ENCODE assay signal across 8 cellular contexts in the genomic region with DNA sequence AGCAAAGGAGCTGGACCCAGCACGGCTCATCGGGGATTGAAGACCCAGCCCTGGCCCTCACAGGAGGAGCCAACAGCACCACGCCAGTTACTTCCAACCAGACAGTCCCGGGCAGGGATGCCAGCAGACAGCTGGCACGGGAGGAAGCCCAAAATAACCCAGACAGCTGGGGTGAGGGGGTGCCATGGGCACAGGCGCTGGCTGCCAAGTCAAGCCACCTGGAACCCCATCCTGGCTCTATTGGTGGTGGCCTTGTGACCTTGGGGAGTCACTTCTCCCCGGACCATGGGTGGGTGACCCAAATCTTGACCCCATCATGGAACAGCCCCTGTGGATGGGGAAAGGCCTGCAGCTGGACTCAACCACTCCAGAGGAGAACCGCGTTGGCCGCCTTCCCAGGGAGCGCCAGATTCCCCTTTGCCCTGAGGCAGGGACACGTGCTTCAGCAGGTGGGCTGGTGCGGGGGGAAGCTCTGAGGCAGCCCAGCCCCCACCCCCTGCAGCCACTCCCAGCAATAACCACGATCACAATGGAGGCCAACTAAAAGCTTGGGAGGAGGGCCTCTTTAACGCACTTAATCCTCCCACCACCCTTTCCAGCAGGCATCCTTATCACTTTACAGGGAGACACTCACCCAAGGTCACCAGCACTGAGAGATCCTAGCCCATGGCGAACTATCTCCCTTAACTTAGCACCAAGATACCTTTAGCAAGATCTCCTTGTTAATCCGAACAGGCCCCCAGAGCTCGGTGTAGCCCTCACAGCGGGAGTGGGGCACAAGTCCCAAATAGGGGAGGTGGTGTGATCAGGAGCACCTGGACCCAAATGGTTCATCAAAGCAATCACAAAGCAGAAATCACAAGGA. TPM values are rescaled to one million over a fixed set of nuclear protein-coding genes. Genes with fewer than 3 reads are reported as not detected.
DNase-seq lines count a peak whose midpoint lies in the region; FAIRE-seq and TF ChIP-seq lines count a peak whose summit lies in the region.

No MANE protein-coding gene starts in this region.

- no peaks in the 10 kb centered on the region for H3K9me3 ChIP-seq in NT2/D1 (ENCODE audit: insufficient read depth, low read length)
- no peaks in the 10 kb centered on the region for H3K9me3 ChIP-seq in testis

- H3K4me3 ChIP-seq in NT2/D1 (ENCODE audit: insufficient read length, low read depth), result peak overlapping the region; percentile 39
- H3K4me3 ChIP-seq in coronary artery, result peak overlapping the region; percentile 94
- H3K4me3 ChIP-seq in testis, result no peak overlapping the region

- no peak for FAIRE-seq in RCC 7860 (lab: Jason Lieb, UNC)

- H3K36me3 ChIP-seq in NT2/D1 (ENCODE audit: insufficient read depth, insufficient read length, low read length) (peaks cover 47% of the 10 kb centered on the region), testis (ENCODE audit: low read depth, missing control alignments) (no peaks in the 10 kb centered on the region)

- 19 to 25% methylated on average over 11 to 19 of the region's 19 CpGs for WGBS in testis, 2 donors

- intact Hi-C loops in activated CD4-positive, alpha-beta T cell treated with anti-CD3 and anti-CD28 coated beads, Interleukin-2, amount 10 ng/mL, durations not matched to agents 24 days and 14 days (cut with micrococcal nuclease), result loop anchor here (10.0 kb wide), 1 partner anchor 1263 kb away; a partner anchor contains a TSS
- intact Hi-C loops in testis (cut with DNase I; ENCODE audit: low total_unique reads), result no loop called here

- H3K27me3 ChIP-seq in NT2/D1 (ENCODE audit: insufficient read depth, insufficient read length) (no peaks in the 10 kb centered on the region), testis (no peaks in the 10 kb centered on the region)

- H3K4me1 Mint-ChIP-seq in activated CD4-positive, alpha-beta T cell treated with anti-CD3 and anti-CD28 coated beads, Interleukin-2, amount 10 ng/mL, durations not matched to agents 24 days and 14 days, result peaks cover 41% of the 10 kb centered on the region

- no peak for TF ChIP-seq CTCF in coronary artery (IDR thresholded peaks at IDR 0.05)
- no peak for TF ChIP-seq CTCF in testis (IDR thresholded peaks at IDR 0.05)

- peak; percentile 53 for DNase-seq in activated CD4-positive, alpha-beta T cell treated with anti-CD3 and anti-CD28 coated beads, Interleukin-2, amount 10 ng/mL, durations not matched to agents 24 days and 14 days
- no peak for DNase-seq in activated CD4-positive, alpha-beta T cell treated with anti-CD3 and anti-CD28 coated beads for 4 hours
- DNase-seq in NT2/D1 (ENCODE audit: low read depth, low spot score) (no peak), coronary artery (ENCODE audit: low spot score) (no peak), lung microvascular endothelial cell (ENCODE audit: low read depth in 2 of 2) (peak; percentile 61 to 65), testis (peak; percentile 80), cortex of kidney (lab: John Stamatoyannopoulos, UW) (no peak), RCC 7860 (ENCODE audit: low spot score) (no peak)

- peak overlapping the region; percentile 88 for H3K4me3 Mint-ChIP-seq in activated CD4-positive, alpha-beta T cell treated with anti-CD3 and anti-CD28 coated beads, Interleukin-2, amount 10 ng/mL, durations not matched to agents 24 days and 14 days

- H3K4me1 ChIP-seq in NT2/D1 (ENCODE audit: insufficient read depth, insufficient read length) (peaks cover 25% of the 10 kb centered on the region), testis (peaks cover 72% of the 10 kb centered on the region)

- no peak for TF ChIP-seq POLR2A in testis (IDR thresholded peaks at IDR 0.05)

- H3K36me3 Mint-ChIP-seq in activated CD4-positive, alpha-beta T cell treated with anti-CD3 and anti-CD28 coated beads, Interleukin-2, amount 10 ng/mL, durations not matched to agents 24 days and 14 days (ENCODE audit: low read depth), result peaks cover 43% of the 10 kb centered on the region

- H3K27ac ChIP-seq in coronary artery, result peak overlapping the region; percentile 100
- peak overlapping the region; percentile 99 for H3K27ac ChIP-seq in testis

- peak overlapping the region; percentile 46 for H3K27ac Mint-ChIP-seq in activated CD4-positive, alpha-beta T cell treated with anti-CD3 and anti-CD28 coated beads, Interleukin-2, amount 10 ng/mL, durations not matched to agents 24 days and 14 days

- H3K9me3 Mint-ChIP-seq in activated CD4-positive, alpha-beta T cell treated with anti-CD3 and anti-CD28 coated beads, Interleukin-2, amount 10 ng/mL, durations not matched to agents 24 days and 14 days, result no peaks in the 10 kb centered on the region

- H3K27me3 Mint-ChIP-seq in activated CD4-positive, alpha-beta T cell treated with anti-CD3 and anti-CD28 coated beads, Interleukin-2, amount 10 ng/mL, durations not matched to agents 24 days and 14 days, result no peaks in the 10 kb centered on the region

- H3K9ac ChIP-seq in NT2/D1 (ENCODE audit: insufficient read length, low read depth), result peak overlapping the region; percentile 78

RNA-seq across cellular contexts. Expression of a gene that starts 4.7 kb away (rescaled TPM):
- total RNA-seq in activated CD4-positive, alpha-beta T cell treated with anti-CD3 and anti-CD28 coated beads, Interleukin-2, amount 10 ng/mL, durations not matched to agents 24 days and 14 days, result 107 and 114 TPM in 2 replicates
- total RNA-seq in lung microvascular endothelial cell (2.6 and 3.3 TPM in 2 replicates), testis (10 to 100 TPM; 18.0 to 20.5 TPM)
- 16.9 TPM for polyA plus RNA-seq in testis (ENCODE audit: insufficient read depth, low read depth, low replicate concordance)

RNA-seq across cellular contexts. Expression of a gene that starts 5.6 kb away (rescaled TPM):
- total RNA-seq in activated CD4-positive, alpha-beta T cell treated with anti-CD3 and anti-CD28 coated beads, Interleukin-2, amount 10 ng/mL, durations not matched to agents 24 days and 14 days, result 26.6 and 29.2 TPM in 2 replicates
- total RNA-seq in lung microvascular endothelial cell (1.3 and 1.4 TPM in 2 replicates), testis (10 to 100 TPM; 23.1 to 23.3 TPM)
- polyA plus RNA-seq in testis (ENCODE audit: insufficient read depth, low read depth, low replicate concordance), result 18.9 TPM

Comparison
In these comparisons a context has a peak if more than half of its experiments do, and no peak if none do; other contexts are left out.
1. DNase-seq: peak in activated CD4-positive, alpha-beta T cell treated with anti-CD3 and anti-CD28 coated beads, Interleukin-2, amount 10 ng/mL, durations not matched to agents 24 days and 14 days (single experiment), lung microvascular endothelial cell (2 of 2) and testis (single experiment); none in activated CD4-positive, alpha-beta T cell treated with anti-CD3 and anti-CD28 coated beads for 4 hours (0 of 2), NT2/D1 (single experiment), coronary artery (single experiment), cortex of kidney (single experiment) and RCC 7860 (single experiment).
2. H3K4me3 ChIP-seq: peak in NT2/D1 (single experiment) and coronary artery (single experiment); none in testis (0 of 2).
3. RNA of a gene that starts 5.6 kb away (total RNA-seq): 26.6 to 29.2 TPM in activated CD4-positive, alpha-beta T cell treated with anti-CD3 and anti-CD28 coated beads, Interleukin-2, amount 10 ng/mL, durations not matched to agents 24 days and 14 days and 23.1 to 23.3 TPM in testis; 1.3 to 1.4 TPM in lung microvascular endothelial cell; every median in the first group is over 10 times any median in the second.